2 cellular contexts compared by ENCODE assay signal in genomic region chr7:90560730-90561129, GRCh38.
TF ChIP-seq lines count a peak whose summit lies in the region.

No MANE protein-coding gene starts in this region.

TF ChIP-seq in IMR-90, 13 proteins besides CTCF, POLR2A, EP300 and RAD21:
- TF ChIP-seq CEBPB (IDR thresholded peaks at IDR 0.05; ENCODE audit: low read depth, low read length) (peak; percentile 87), NFE2L2 (IDR thresholded peaks at IDR 0.05; ENCODE audit: low read depth, low read length) (no peak), SMC3 (IDR thresholded peaks at IDR 0.05; ENCODE audit: low read depth, low read length) (no peak), MAZ (IDR thresholded peaks at IDR 0.05; ENCODE audit: borderline replicate concordance, low read depth, low read length) (no peak), BHLHE40 (IDR thresholded peaks at IDR 0.05; ENCODE audit: low read depth, low read length) (no peak), USF2 (IDR thresholded peaks at IDR 0.05; ENCODE audit: low read depth, low read length) (no peak)

TF ChIP-seq in HepG2, 621 proteins besides CTCF, POLR2A, EP300 and RAD21:
- no peak for TF ChIP-seq PAXIP1 (CRISPR knock-in tag; conservative IDR thresholded peaks at IDR 0.05)
- peak; percentile 28; the same call in 1 of the 2 replicates for TF ChIP-seq CEBPB (IDR thresholded peaks at IDR 0.05; ENCODE audit: borderline replicate concordance, low read depth, low read length)
